5 cellular contexts compared by ENCODE assay signal in genomic region chr9:109430231-109430630, GRCh38.
"Had no signal": no experiment of that assay in that cellular context is flagged by ENCODE, and none has a peak within 500 bp of the region (broad histone marks: within the 10 kb centered on the region; RNA-seq: fewer than 3 reads in every experiment).

No MANE protein-coding gene starts in this region.

- H3K4me3 ChIP-seq: GM23338, K562 had no signal

- ATAC-seq: GM23338, K562 had no signal

- DNase-seq: H9, HCEC 1CT, IMR-90 had no signal
